In the genomic region with DNA sequence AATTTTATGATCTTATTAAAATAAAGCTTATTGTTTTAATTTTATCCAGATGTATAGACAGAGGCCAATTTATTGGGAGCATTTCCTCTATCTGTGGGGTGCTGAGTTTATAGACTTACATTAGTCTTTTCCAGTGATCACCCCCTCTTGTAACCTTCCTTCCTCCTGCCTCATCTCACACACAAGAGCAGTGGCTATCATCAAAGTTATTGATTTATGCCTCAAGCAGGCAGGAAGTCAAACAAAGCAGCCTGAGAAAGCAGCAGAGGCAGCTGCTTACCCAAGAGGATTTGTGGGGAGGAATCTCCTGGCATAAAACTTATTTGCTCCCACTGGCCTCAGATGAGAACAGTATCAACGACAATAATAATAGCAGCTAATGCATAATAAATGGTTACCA, we compare ENCODE assay signal across 17 cellular contexts. TPM values are rescaled to one million over a fixed set of nuclear protein-coding genes. Genes with fewer than 3 reads are reported as not detected.
A peak's percentile ranks its signal among the peaks of the same experiment; 100 is the strongest.
DNase-seq lines count a peak whose midpoint lies in the region; ATAC-seq and TF ChIP-seq lines count a peak whose summit lies in the region.
"Had no signal": no experiment of that assay in that cellular context is flagged by ENCODE, and none has a peak within 500 bp of the region (broad histone marks: within the 10 kb centered on the region; RNA-seq: fewer than 3 reads in every experiment).

No MANE protein-coding gene starts in this region.

- no peak overlapping the region for H3K4me3 ChIP-seq in A673 (ENCODE audit: low read depth, low read length, poor library complexity, severe bottlenecking)
- H3K4me3 ChIP-seq: GM23248, right lobe of liver, upper lobe of right lung had no signal

- TF ChIP-seq CTCF in A673 (conservative IDR thresholded peaks at IDR 0.05; ENCODE audit: low read depth, low read length): no peak

- no peaks in the 10 kb centered on the region for H3K27me3 ChIP-seq in A673 (replicated peaks; ENCODE audit: insufficient read depth, low read depth, low read length, poor library complexity)
- H3K27me3 ChIP-seq: right lobe of liver had no signal

- no peak for ATAC-seq in GM19395 (IDR thresholded peaks at IDR 0.05; ENCODE audit: unreplicated experiment)
- ATAC-seq: activated CD8-positive, alpha-beta T cell treated with anti-CD3 and anti-CD28 coated beads, Interleukin-2, amount 10 ng/mL, durations not matched to agents 7 days and 5 days; right lobe of liver; upper lobe of right lung had no signal

- DNase-seq in A673 (ENCODE audit: low spot score) (peak; percentile 87), DMS79 (lab: John Stamatoyannopoulos, UW) (peak; percentile 8), SHP77 treated with DMSO at 0.1 percent for 48 hours (lab: John Stamatoyannopoulos, UW) (peak; percentile 65), myocyte (ENCODE audit: low read depth) (peak; percentile 77), DMS 273 (lab: John Stamatoyannopoulos, UW; ENCODE audit: unreplicated experiment) (no peak), NCI-H1436 treated with DMSO at 0.1 percent for 48 hours (lab: John Stamatoyannopoulos, UW) (no peak)
- no peak for DNase-seq in central memory CD4-positive, alpha-beta T cell
- DNase-seq: activated CD4-positive, CD25-positive, alpha-beta regulatory T cell treated with anti-CD3 and anti-CD28 coated beads, Interleukin-2, amount 50 U/mL, for 72 hours; activated CD8-positive, alpha-beta T cell treated with anti-CD3 and anti-CD28 coated beads, Interleukin-2, amount 10 ng/mL, durations not matched to agents 7 days and 5 days; activated gamma-delta T cell treated with Interleukin-2 at 50 U/mL for 16 hours; GM23248; KG1; NCI-H524 treated with DMSO at 0.1 percent for 48 hours; nucleus accumbens; right lobe of liver; upper lobe of right lung had no signal

- peaks cover 30% of the 10 kb centered on the region for H3K4me1 ChIP-seq in A673 (ENCODE audit: insufficient read depth, low read length, poor library complexity, severe bottlenecking)
- H3K4me1 ChIP-seq: right lobe of liver, upper lobe of right lung had no signal

- no peaks in the 10 kb centered on the region for H3K9me3 ChIP-seq in A673 (ENCODE audit: low read depth, low read length, poor library complexity, severe bottlenecking)
- H3K9me3 ChIP-seq: right lobe of liver, upper lobe of right lung had no signal

- peak overlapping the region; percentile 57 for H3K27ac ChIP-seq in A673 (ENCODE audit: low read depth, low read length, poor library complexity, severe bottlenecking)
- H3K27ac ChIP-seq: GM23248, right lobe of liver, upper lobe of right lung had no signal

- no TSS peak for BruUV-seq in A673 (replicated peaks; lab: Mats Ljungman, UMichigan)

- intact Hi-C loops in A673 (cut with micrococcal nuclease; ENCODE audit: unreplicated experiment): no loop called here

- CTCF ChIA-PET in A673 (lab: Charles Lee): interaction anchor here (0.6 kb wide), 1 partner anchor 13 kb away, joined by 4 read pairs; no protein-coding TSS in a partner anchor

- H3K36me3 ChIP-seq in A673 (ENCODE audit: insufficient read depth, low read length, poor library complexity, severe bottlenecking): no peaks in the 10 kb centered on the region
- H3K36me3 ChIP-seq: right lobe of liver, upper lobe of right lung had no signal

- POLR2A ChIA-PET in A673 (lab: Charles Lee; ENCODE audit: low non-redundant PET): interaction anchor here (0.6 kb wide), 1 partner anchor 577 kb away, joined by 4 read pairs; no protein-coding TSS in a partner anchor

RNA-seq across cellular contexts. Expression of a gene that starts 26.3 kb away (rescaled TPM):
- 11.2 and 15.7 TPM in 2 replicates for total RNA-seq in A673 (2021)
- 210 and 261 TPM in 2 replicates for total RNA-seq in myocyte
- polyA plus RNA-seq in myocyte (2012): 56.6 TPM
- total RNA-seq: activated CD8-positive, alpha-beta T cell treated with anti-CD3 and anti-CD28 coated beads, Interleukin-2, amount 10 ng/mL, durations not matched to agents 7 days and 5 days had no signal

RNA-seq across cellular contexts. Expression of a gene that starts 56.9 kb away (rescaled TPM):
- 1.6 and 2.5 TPM in 2 replicates for total RNA-seq in A673 (2021)
- total RNA-seq in myocyte: 23.7 and 125 TPM in 2 replicates
- polyA plus RNA-seq in myocyte (2012): 24.9 TPM
- total RNA-seq: activated CD8-positive, alpha-beta T cell treated with anti-CD3 and anti-CD28 coated beads, Interleukin-2, amount 10 ng/mL, durations not matched to agents 7 days and 5 days; GM23248; right lobe of liver; upper lobe of right lung had no signal
- polyA plus RNA-seq: GM23248 had no signal

Comparison
In these comparisons a context has a peak if more than half of its experiments do, and no peak if none do; other contexts are left out.
1. DNase-seq: peak in A673 (single experiment), DMS79 (single experiment), SHP77 treated with DMSO at 0.1 percent for 48 hours (single experiment) and myocyte (single experiment); none in DMS 273 (single experiment), NCI-H1436 treated with DMSO at 0.1 percent for 48 hours (single experiment) and central memory CD4-positive, alpha-beta T cell (single experiment).
2. RNA of a gene that starts 26.3 kb away (total RNA-seq): 210 to 261 TPM in myocyte; 11.2 to 15.7 TPM in A673; every median in the first group is over 10 times any median in the second.